Comparison of ENCODE assay signal across 8 cellular contexts in genomic region chr1:229092377-229093257, GRCh38.
DNase-seq lines count a peak whose midpoint lies in the region; ATAC-seq and TF ChIP-seq lines count a peak whose summit lies in the region.

No MANE protein-coding gene starts in this region.

- CTCF ChIA-PET in Caco-2 (lab: Charles Lee), result no interaction called here

- peak overlapping the region; percentile 75 for H3K27ac Mint-ChIP-seq in Caco-2 (ENCODE audit: unreplicated experiment)

- no peaks in the 10 kb centered on the region for H3K36me3 ChIP-seq in Caco-2 (ENCODE audit: control insufficient read depth, insufficient read depth, low read length)

- peaks cover 29% of the 10 kb centered on the region for H3K4me1 ChIP-seq in Caco-2

- no TSS peak for BruUV-seq in Caco-2 (replicated peaks; lab: Mats Ljungman, UMichigan)

- H3K36me3 Mint-ChIP-seq in Caco-2 (ENCODE audit: insufficient read depth, unreplicated experiment), result peaks cover 7% of the 10 kb centered on the region

- H3K4me3 ChIP-seq in Caco-2 (ENCODE audit: low read depth, low read length), result no peak overlapping the region

- H3K9me3 ChIP-seq in Caco-2, result peaks cover 10% of the 10 kb centered on the region

- H3K4me3 Mint-ChIP-seq in Caco-2 (ENCODE audit: unreplicated experiment), result no peak overlapping the region

- no peaks in the 10 kb centered on the region for H3K27me3 Mint-ChIP-seq in Caco-2 (ENCODE audit: insufficient read depth, unreplicated experiment)

- intact Hi-C loops in Caco-2 (cut with micrococcal nuclease; ENCODE audit: unreplicated experiment), result loop anchor here (10.0 kb wide), 3 partner anchors 132 to 358 kb away; partner anchors contain the start of gene RHOU

- no peak for TF ChIP-seq CTCF in Caco-2 (IDR thresholded peaks at IDR 0.05; ENCODE audit: insufficient read depth in 1 of 2, low read depth in 1 of 2, low read length in 1 of 2, severe bottlenecking in 1 of 2, unreplicated experiment in 1 of 2)

- ATAC-seq in esophagus mucosa (peak; percentile 13), GM19463 (IDR thresholded peaks at IDR 0.05; ENCODE audit: unreplicated experiment) (no peak), GM21515 (IDR thresholded peaks at IDR 0.05; ENCODE audit: unreplicated experiment) (no peak)

- H3K9me3 Mint-ChIP-seq in Caco-2 (ENCODE audit: unreplicated experiment), result no peaks in the 10 kb centered on the region

- no peaks in the 10 kb centered on the region for H3K27me3 ChIP-seq in Caco-2 (replicated peaks; ENCODE audit: control insufficient read depth, insufficient read depth, low read length)

- peaks cover 50% of the 10 kb centered on the region for H3K4me1 Mint-ChIP-seq in Caco-2 (ENCODE audit: low read depth, unreplicated experiment)

- DNase-seq in Caco-2, result no peak
- peak; percentile 94 for DNase-seq in NCI-H2107 (lab: John Stamatoyannopoulos, UW)
- DNase-seq in pons (ENCODE audit: low spot score), result peak; percentile 48
- DNase-seq in mesenteric fat pad (ENCODE audit: low spot score), result no peak
- no peak for DNase-seq in NCI-H2081 (lab: John Stamatoyannopoulos, UW)

- POLR2A ChIA-PET in Caco-2 (lab: Charles Lee), result no interaction called here

Comparison
In these comparisons a context has a peak if more than half of its experiments do, and no peak if none do; other contexts are left out.
1. DNase-seq: peak in NCI-H2107 (single experiment) and pons (single experiment); none in Caco-2 (0 of 2), mesenteric fat pad (single experiment) and NCI-H2081 (0 of 2).